Comparison of ENCODE assay signal across 1 cellular context in the genomic region with DNA sequence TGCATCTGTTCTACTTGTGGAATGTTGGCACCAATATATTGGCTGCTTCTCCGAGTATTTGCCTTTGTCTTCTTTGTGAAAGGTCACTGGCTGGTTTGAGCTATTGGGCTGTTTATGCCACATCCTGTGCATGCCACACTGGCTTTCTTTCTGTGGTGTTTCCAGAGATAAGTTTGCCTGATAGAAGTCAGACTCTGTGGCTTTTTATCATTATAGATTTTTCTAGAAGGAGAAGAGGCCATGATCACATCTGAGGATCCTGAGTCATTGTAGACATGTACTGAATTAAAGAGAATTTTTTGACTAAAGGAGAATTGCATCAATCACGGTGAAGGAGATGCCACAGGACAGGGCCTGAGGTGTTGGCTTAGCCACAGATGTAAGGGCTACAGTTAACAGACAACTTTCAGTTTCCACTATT.
TF ChIP-seq lines count a peak whose summit lies in the region.

No MANE protein-coding gene starts in this region.

TF ChIP-seq in IMR-90, 13 proteins besides CTCF, POLR2A, EP300 and RAD21:
- TF ChIP-seq MAZ (IDR thresholded peaks at IDR 0.05; ENCODE audit: borderline replicate concordance, low read depth, low read length) = no peak
- TF ChIP-seq, protein P1, sequence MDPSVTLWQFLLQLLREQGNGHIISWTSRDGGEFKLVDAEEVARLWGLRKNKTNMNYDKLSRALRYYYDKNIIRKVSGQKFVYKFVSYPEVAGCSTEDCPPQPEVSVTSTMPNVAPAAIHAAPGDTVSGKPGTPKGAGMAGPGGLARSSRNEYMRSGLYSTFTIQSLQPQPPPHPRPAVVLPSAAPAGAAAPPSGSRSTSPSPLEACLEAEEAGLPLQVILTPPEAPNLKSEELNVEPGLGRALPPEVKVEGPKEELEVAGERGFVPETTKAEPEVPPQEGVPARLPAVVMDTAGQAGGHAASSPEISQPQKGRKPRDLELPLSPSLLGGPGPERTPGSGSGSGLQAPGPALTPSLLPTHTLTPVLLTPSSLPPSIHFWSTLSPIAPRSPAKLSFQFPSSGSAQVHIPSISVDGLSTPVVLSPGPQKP (IDR thresholded peaks at IDR 0.05; ENCODE audit: borderline replicate concordance, low read depth, low read length) = no peak
- TF ChIP-seq NFE2L2 (IDR thresholded peaks at IDR 0.05; ENCODE audit: low read depth, low read length) = no peak
